Comparison of ENCODE assay signal across 1 cellular context in genomic region chr1:3610165-3610822, GRCh38.
TF ChIP-seq lines count a peak whose summit lies in the region.

No MANE protein-coding gene starts in this region.

TF ChIP-seq in HepG2, 621 proteins besides CTCF, POLR2A, EP300 and RAD21:
- no peak for TF ChIP-seq AKAP8 (CRISPR knock-in tag; IDR thresholded peaks at IDR 0.05)
- TF ChIP-seq HMGA1 (CRISPR knock-in tag; conservative IDR thresholded peaks at IDR 0.05): no peak
- no peak for TF ChIP-seq MTA3 (CRISPR knock-in tag; IDR thresholded peaks at IDR 0.05)
- TF ChIP-seq ZNF569 (CRISPR knock-in tag; IDR thresholded peaks at IDR 0.05; ENCODE audit: borderline replicate concordance): no peak
- TF ChIP-seq ZNF660 (CRISPR knock-in tag; IDR thresholded peaks at IDR 0.05; ENCODE audit: borderline replicate concordance, low read depth): no peak
- no peak for TF ChIP-seq ZNF782 (CRISPR knock-in tag; IDR thresholded peaks at IDR 0.05; ENCODE audit: borderline replicate concordance)
- no peak for TF ChIP-seq MNT (IDR thresholded peaks at IDR 0.05)
- no peak for TF ChIP-seq ZNF562 (CRISPR knock-in tag; IDR thresholded peaks at IDR 0.05; ENCODE audit: borderline replicate concordance)
